Comparison of ENCODE assay signal across 10 cellular contexts in genomic region chr3:121894191-121894990, GRCh38. TPM values are rescaled to one million over a fixed set of nuclear protein-coding genes. Genes with fewer than 3 reads are reported as not detected.
DNase-seq lines count a peak whose midpoint lies in the region; ATAC-seq and TF ChIP-seq lines count a peak whose summit lies in the region.
"Had no signal": no experiment of that assay in that cellular context is flagged by ENCODE, and none has a peak within 500 bp of the region (broad histone marks: within the 10 kb centered on the region; RNA-seq: fewer than 3 reads in every experiment).

TSS of gene SLC15A2 (plus strand) at chr3:121894401. CDS start at chr3:121894477, 76 bp downstream.

- no peaks in the 10 kb centered on the region for H3K9me3 Mint-ChIP-seq in stimulated activated memory B cell treated with anti-CD40 and anti-IgM and Interleukin-4, amounts not matched to agents 10 μg/mL and 1 μg/mL and 100 μg/mL, for 72 hours

- H3K4me1 Mint-ChIP-seq in stimulated activated memory B cell treated with anti-CD40 and anti-IgM and Interleukin-4, amounts not matched to agents 10 μg/mL and 1 μg/mL and 100 μg/mL, for 72 hours = no peaks in the 10 kb centered on the region

- ATAC-seq in left colon (peak; percentile 54), GM19463 (IDR thresholded peaks at IDR 0.05; ENCODE audit: unreplicated experiment) (no peak), foreskin keratinocyte (no peak)
- no peak for ATAC-seq in stimulated activated memory B cell treated with anti-CD40 and anti-IgM and Interleukin-4, amounts not matched to agents 10 μg/mL and 1 μg/mL and 100 μg/mL, for 72 hours

- no peak within 1 kb of the TSS for H3K4me3 ChIP-seq in ectodermal cell (ENCODE audit: insufficient read depth, low read depth, low read length)

- TF ChIP-seq CTCF in foreskin keratinocyte (conservative IDR thresholded peaks at IDR 0.05) = no peak

- peak within 1 kb of the TSS; percentile 1 for H3K27ac Mint-ChIP-seq in stimulated activated memory B cell treated with anti-CD40 and anti-IgM and Interleukin-4, amounts not matched to agents 10 μg/mL and 1 μg/mL and 100 μg/mL, for 72 hours

- H3K27me3 Mint-ChIP-seq in stimulated activated memory B cell treated with anti-CD40 and anti-IgM and Interleukin-4, amounts not matched to agents 10 μg/mL and 1 μg/mL and 100 μg/mL, for 72 hours = no peaks in the 10 kb centered on the region

- H3K4me1 ChIP-seq in ectodermal cell (ENCODE audit: control insufficient read depth, insufficient read depth, low read length) = peaks cover 9% of the 10 kb centered on the region
- H3K4me1 ChIP-seq in foreskin keratinocyte = no peaks in the 10 kb centered on the region

- H3K36me3 ChIP-seq in ectodermal cell (ENCODE audit: control insufficient read depth, insufficient read depth, low read length) = no peaks in the 10 kb centered on the region

- H3K27ac ChIP-seq in ectodermal cell (ENCODE audit: insufficient read depth, low read depth, low read length, poor library complexity, severe bottlenecking) (peak within 1 kb of the TSS; percentile 59), foreskin keratinocyte (no peak within 1 kb of the TSS)

- H3K27me3 ChIP-seq in ectodermal cell (ENCODE audit: control insufficient read depth, insufficient read depth, low read length, poor library complexity, severe bottlenecking) (no peaks in the 10 kb centered on the region), foreskin keratinocyte (no peaks in the 10 kb centered on the region)

- intact Hi-C loops in left colon (cut with DNase I, micrococcal nuclease) = no loop called here

- WGBS in ectodermal cell, 2 experiments = 5 to 7% methylated on average over 3 of the region's 3 CpGs

- peaks cover 37% of the 10 kb centered on the region for H3K36me3 Mint-ChIP-seq in stimulated activated memory B cell treated with anti-CD40 and anti-IgM and Interleukin-4, amounts not matched to agents 10 μg/mL and 1 μg/mL and 100 μg/mL, for 72 hours

- H3K4me3 Mint-ChIP-seq in stimulated activated memory B cell treated with anti-CD40 and anti-IgM and Interleukin-4, amounts not matched to agents 10 μg/mL and 1 μg/mL and 100 μg/mL, for 72 hours = no peak within 1 kb of the TSS

- H3K9me3 ChIP-seq in ectodermal cell (ENCODE audit: control insufficient read depth, low read length) = no peaks in the 10 kb centered on the region

- DNase-seq in NCI-H2196 (lab: John Stamatoyannopoulos, UW; ENCODE audit: unreplicated experiment) (peak; percentile 31), left colon (peak in 1 of 2 donors; percentile 11), NCI-H1436 (lab: John Stamatoyannopoulos, UW) (no peak), foreskin keratinocyte (no peak)
- no peak for DNase-seq in stimulated activated CD4-positive, alpha-beta T cell treated with anti-CD3 and anti-CD28 coated beads, Interleukin-2, amount 100 ng/mL, for 24 hours
- DNase-seq: effector memory CD4-positive, alpha-beta T cell; IMR-90 had no signal

RNA-seq across cellular contexts. Expression of gene SLC15A2, which starts in this region (rescaled TPM):
- 1.6 TPM for polyA plus RNA-seq in ectodermal cell (2013, experiment 1 of 4)
- polyA plus RNA-seq in ectodermal cell (2013, experiment 2 of 4) = 2.6 TPM
- polyA plus RNA-seq in ectodermal cell (2013, experiment 3 of 4) = 1.7 TPM
- polyA plus RNA-seq in ectodermal cell (2013, experiment 4 of 4) = 1.1 TPM
- total RNA-seq in left colon (1 to 10 TPM; 2.5 to 3.1 TPM), foreskin keratinocyte (1.0 and 1.5 TPM in 2 replicates)
- 0.37 and 0.76 TPM in 2 replicates for polyA plus RNA-seq in foreskin keratinocyte
